Comparison of ENCODE assay signal across 8 cellular contexts in the genomic region with DNA sequence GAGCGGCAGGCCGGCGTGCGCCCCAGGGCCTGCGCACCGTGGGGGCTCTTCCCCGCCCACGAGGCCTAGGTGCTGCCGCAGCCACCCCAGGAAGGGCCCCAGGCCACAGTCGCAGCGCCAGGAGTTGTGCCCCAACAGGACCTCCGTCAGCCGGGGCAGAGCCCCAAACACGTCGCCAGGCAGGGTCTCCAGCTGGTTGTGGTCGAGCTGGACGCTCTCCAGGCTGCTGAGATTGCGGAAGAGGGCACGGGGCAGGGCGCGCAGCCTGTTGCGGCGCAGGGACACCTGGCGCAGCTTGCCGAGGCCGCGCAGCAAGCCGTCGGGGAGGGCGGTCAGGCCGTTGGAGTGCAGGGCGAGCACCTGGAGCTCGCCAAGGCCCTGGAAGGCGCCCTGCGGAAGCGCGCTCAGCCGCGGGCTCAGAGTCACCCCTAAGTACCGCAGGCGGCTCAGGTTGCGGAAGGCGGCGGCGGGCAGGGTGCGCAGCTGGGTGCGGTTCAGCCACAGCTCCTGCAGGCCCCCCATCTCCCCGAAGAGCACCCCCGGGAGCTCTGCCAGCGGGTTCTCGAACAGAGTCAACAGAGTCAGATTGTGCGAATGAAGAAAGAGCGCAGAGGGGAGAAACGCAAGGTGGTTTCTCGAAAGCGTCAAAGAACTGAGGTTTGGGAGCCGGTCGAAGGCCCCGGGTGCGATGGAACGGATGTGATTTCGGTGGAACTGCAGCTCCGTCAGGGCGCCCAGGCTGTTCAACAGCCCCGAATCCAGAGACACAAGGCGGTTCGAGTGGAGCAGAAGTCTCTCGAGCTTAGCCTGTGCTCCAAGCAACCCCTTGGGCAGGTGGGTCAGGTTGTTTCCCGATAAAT. TPM values are rescaled to one million over a fixed set of nuclear protein-coding genes. Genes with fewer than 3 reads are reported as not detected.
DNase-seq lines count a peak whose midpoint lies in the region; ATAC-seq and TF ChIP-seq lines count a peak whose summit lies in the region.

No MANE protein-coding gene starts in this region.

- H3K27me3 ChIP-seq in IMR-90 (ENCODE audit: control insufficient read depth, insufficient read depth, low read length) (peaks cover 18% of the 10 kb centered on the region), lung (ENCODE audit: control insufficient read depth, insufficient read depth) (peaks cover 5% of the 10 kb centered on the region)

- peak overlapping the region; percentile 16; the same call in 1 of the 2 replicates for H3K4ac ChIP-seq in IMR-90 (ENCODE audit: low read depth, low read length)

- no peak overlapping the region for H3K56ac ChIP-seq in IMR-90 (ENCODE audit: extremely low read depth, insufficient read depth, low read length)

- no peak overlapping the region; the same call in 1 of the 2 replicates for H4K5ac ChIP-seq in IMR-90 (ENCODE audit: low read depth, low read length)

- H2AFZ ChIP-seq in IMR-90 (replicated peaks; ENCODE audit: low read length, poor library complexity), result peak overlapping the region; percentile 61

- no peaks in the 10 kb centered on the region for H3K36me3 ChIP-seq in IMR-90 (ENCODE audit: control insufficient read depth, insufficient read depth, low read length)
- H3K36me3 ChIP-seq in lung (ENCODE audit: control insufficient read depth in 2 of 2, insufficient read depth in 2 of 2, low read length in 2 of 2), result no peaks in the 10 kb centered on the region

- H4K20me1 ChIP-seq in IMR-90 (ENCODE audit: insufficient read depth, low read length), result no peaks in the 10 kb centered on the region; the same call in 1 of the 2 replicates

- H3K4me3 Mint-ChIP-seq in CD14-positive monocyte (peak overlapping the region; percentile 65 to 87), osteocyte (ENCODE audit: unreplicated experiment) (no peak overlapping the region)
- H3K4me3 Mint-ChIP-seq in activated naive CD8-positive, alpha-beta T cell, result peak overlapping the region; percentile 86

- no peak overlapping the region for H2BK20ac ChIP-seq in IMR-90 (ENCODE audit: low read depth, low read length)

- H3K27me3 Mint-ChIP-seq in CD14-positive monocyte (ENCODE audit: low read depth in 3 of 3) (peaks cover 60 to 63% (median 61%) of the 10 kb centered on the region in 3 donors), osteocyte (ENCODE audit: unreplicated experiment) (no peaks in the 10 kb centered on the region)
- H3K27me3 Mint-ChIP-seq in activated naive CD8-positive, alpha-beta T cell, result no peaks in the 10 kb centered on the region

- no peaks in the 10 kb centered on the region for H3K79me1 ChIP-seq in IMR-90 (ENCODE audit: low read depth in 1 of 2, low read length in 2 of 2)

- TF ChIP-seq CTCF in CD14-positive monocyte (IDR thresholded peaks at IDR 0.05) (no peak), IMR-90 (conservative IDR thresholded peaks at IDR 0.05; ENCODE audit: low read depth, low read length) (no peak), lung (IDR thresholded peaks at IDR 0.05; ENCODE audit: control extremely low read depth, extremely low read depth) (no peak), foreskin fibroblast (IDR thresholded peaks at IDR 0.05; ENCODE audit: low read depth, low read length) (no peak), osteocyte (IDR thresholded peaks at IDR 0.05) (no peak)

- no peak for TF ChIP-seq POLR2A in IMR-90 (IDR thresholded peaks at IDR 0.05; ENCODE audit: low read depth, low read length)

- no peak overlapping the region for H3K27ac ChIP-seq in IMR-90 (ENCODE audit: insufficient read depth, low read length)
- no peak overlapping the region for H3K27ac ChIP-seq in lung (ENCODE audit: low read depth in 1 of 2, low read length in 1 of 2)

- BruUV-seq in IMR-90 (replicated peaks; lab: Mats Ljungman, UMichigan), result no TSS peak

- H3K23ac ChIP-seq in IMR-90 (ENCODE audit: low read depth, low read length), result no peak overlapping the region

- peaks cover 0 to 11% (median 4%) of the 10 kb centered on the region in 7 donors for H3K9me3 Mint-ChIP-seq in CD14-positive monocyte
- H3K9me3 Mint-ChIP-seq in activated naive CD8-positive, alpha-beta T cell (ENCODE audit: low read depth), result no peaks in the 10 kb centered on the region
- no peaks in the 10 kb centered on the region for H3K9me3 Mint-ChIP-seq in osteocyte (ENCODE audit: unreplicated experiment)

- no peak overlapping the region for H2AK5ac ChIP-seq in IMR-90 (ENCODE audit: low read depth, low read length)

- intact Hi-C loops in CD14-positive monocyte (cut with micrococcal nuclease) (loop anchor here in 1 of 2 donors (5.0 kb wide), 1 partner anchor 65 kb away; no protein-coding TSS in a partner anchor), IMR-90 (cut with micrococcal nuclease) (no loop called here)

- H2BK15ac ChIP-seq in IMR-90 (ENCODE audit: low read depth, low read length), result no peak overlapping the region

- H3K4me2 ChIP-seq in IMR-90 (ENCODE audit: low read depth, low read length), result no peak overlapping the region

- 0 out of 2 replicates have a peak, but pooled peaks cover 3% of the 10 kb centered on the region for H3K9me1 ChIP-seq in IMR-90 (ENCODE audit: insufficient read depth, low read length)

- DNase-seq in CD14-positive monocyte (ENCODE audit: low spot score) (no peak), IMR-90 (no peak), lung (ENCODE audit: low spot score) (no peak), foreskin fibroblast (no peak), D341Med (ENCODE audit: low spot score) (no peak), osteocyte (ENCODE audit: extremely low spot score, unreplicated experiment) (no peak)

- POLR2A ChIA-PET in IMR-90 (lab: Charles Lee; ENCODE audit: unreplicated experiment), result no interaction called here

- ATAC-seq in IMR-90 (ENCODE audit: low read depth) (no peak), lung (ENCODE audit: insufficient read depth, low FRiP score) (peak; percentile 21), GM18858 (IDR thresholded peaks at IDR 0.05; ENCODE audit: unreplicated experiment) (no peak)

- H2BK120ac ChIP-seq in IMR-90 (ENCODE audit: low read depth, low read length), result no peak overlapping the region

- H3K9me3 ChIP-seq in IMR-90 (ENCODE audit: control insufficient read depth, insufficient read depth, low read length) (no peaks in the 10 kb centered on the region; the same call in 1 of the 2 replicates), lung (ENCODE audit: control insufficient read depth in 2 of 2, insufficient read depth in 1 of 2, low read length in 1 of 2) (peaks cover 0 to 1% of the 10 kb centered on the region in 2 donors)

- TF ChIP-seq RAD21 in IMR-90 (IDR thresholded peaks at IDR 0.05; ENCODE audit: low read length), result no peak

- no peak overlapping the region for H2AK9ac ChIP-seq in IMR-90 (replicated peaks; ENCODE audit: low read depth, low read length, poor library complexity)

- H2BK5ac ChIP-seq in IMR-90 (ENCODE audit: low read depth, low read length, poor library complexity, severe bottlenecking), result no peak overlapping the region

- H3K27ac Mint-ChIP-seq in CD14-positive monocyte (no peak overlapping the region), osteocyte (ENCODE audit: unreplicated experiment) (no peak overlapping the region)
- no peak overlapping the region for H3K27ac Mint-ChIP-seq in activated naive CD8-positive, alpha-beta T cell

- H3K4me1 ChIP-seq in IMR-90 (ENCODE audit: control insufficient read depth, insufficient read depth, low read length), result peaks cover 9% of the 10 kb centered on the region
- peaks cover 0 to 14% of the 10 kb centered on the region in 2 donors for H3K4me1 ChIP-seq in lung (ENCODE audit: control insufficient read depth in 2 of 2, insufficient read depth in 2 of 2, low read length in 2 of 2)

- H3K4me1 Mint-ChIP-seq in CD14-positive monocyte, result peaks cover 27% of the 10 kb centered on the region
- H3K4me1 Mint-ChIP-seq in activated naive CD8-positive, alpha-beta T cell (ENCODE audit: low read depth), result peaks cover 52% of the 10 kb centered on the region
- H3K4me1 Mint-ChIP-seq in osteocyte (ENCODE audit: unreplicated experiment), result peaks cover 2% of the 10 kb centered on the region

- in situ Hi-C loops in IMR-90 (cut with MboI; ENCODE audit: low sequenced_read_pairs), result no loop called here

- no peak overlapping the region for H3K4me3 ChIP-seq in IMR-90 (ENCODE audit: insufficient read depth, low read depth, low read length)
- no peak overlapping the region for H3K4me3 ChIP-seq in lung
- H3K4me3 ChIP-seq in foreskin fibroblast (ENCODE audit: low read depth in 1 of 2, low read length in 2 of 2), result no peak overlapping the region

- dilution Hi-C loops in IMR-90 (cut with HindIII; ENCODE audit: low sequenced_read_pairs, unreplicated experiment), result no loop called here

- no peak overlapping the region; the same call in 1 of the 2 replicates for H3K18ac ChIP-seq in IMR-90 (ENCODE audit: low read depth, low read length)

- no peak overlapping the region for H3K9ac ChIP-seq in IMR-90 (ENCODE audit: low read depth, low read length)

- H4K91ac ChIP-seq in IMR-90 (ENCODE audit: insufficient read depth, low read depth, low read length), result no peak overlapping the region

- H3K36me3 Mint-ChIP-seq in CD14-positive monocyte (no peaks in the 10 kb centered on the region), osteocyte (ENCODE audit: unreplicated experiment) (no peaks in the 10 kb centered on the region)
- no peaks in the 10 kb centered on the region for H3K36me3 Mint-ChIP-seq in activated naive CD8-positive, alpha-beta T cell

- WGBS in IMR-90 (ENCODE audit: extremely low coverage in 2 of 2, insufficient read length in 1 of 2), 2 experiments, result 32% methylated on average over 49 of the region's 69 CpGs; no CpG with 5 or more reads in 1 of the 2 experiments
- 12 to 22% methylated on average over 57 to 69 of the region's 69 CpGs for WGBS in lung, 2 donors

- CTCF ChIA-PET in IMR-90 (lab: Yijun Ruan, JAX), result interaction anchor here (0.6 to 1.8 kb wide), 2 partner anchors 25 to 54 kb away, joined by 3 to 5 read pairs; no protein-coding TSS in a partner anchor

- H3K14ac ChIP-seq in IMR-90 (replicated peaks; ENCODE audit: low read depth, low read length), result no peak overlapping the region

- H4K8ac ChIP-seq in IMR-90 (ENCODE audit: low read depth in 2 of 2, low read length in 2 of 2), result no peak overlapping the region

RNA-seq across cellular contexts. Expression of gene GP5, which starts 1.9 kb away (rescaled TPM):
- polyA plus RNA-seq in CD14-positive monocyte, result under 1 TPM in 1 of 2 donors, not detected in 1; 0.12 TPM
- under 0.01 TPM in 2 replicates for total RNA-seq in IMR-90 (2012; rRNA removed)
- polyA plus RNA-seq in IMR-90 (2012; rRNA removed), result 0.12 and 0.16 TPM in 2 replicates
- 0.01 and 0.09 TPM in 2 replicates for polyA plus RNA-seq in IMR-90 (2012; cell fraction: cytosol; rRNA removed)
- 0.34 and 0.40 TPM in 2 replicates for polyA plus RNA-seq in IMR-90 (2012; cell fraction: nucleus; rRNA removed; ENCODE audit: low replicate concordance)
- total RNA-seq in lung, result 1 to 10 TPM in 1 of 2 donors, under 1 TPM in 1; 0.49 to 1.1 TPM
- under 1 TPM; 0.06 to 0.25 TPM for polyA plus RNA-seq in lung
- 0.10 TPM in 1 of 2 replicates, not detected in the other for total RNA-seq in osteocyte

RNA-seq across cellular contexts. Expression of gene LRRC15, which starts 27.6 kb away (rescaled TPM):
- polyA plus RNA-seq in CD14-positive monocyte (not detected), IMR-90 (2012; rRNA removed) (9.0 and 9.7 TPM in 2 replicates), lung (under 1 TPM; 0.07 to 0.08 TPM)
- total RNA-seq in IMR-90 (2012; rRNA removed) (2.5 and 3.3 TPM in 2 replicates), lung (1 to 10 TPM in 1 of 2 donors, under 1 TPM in 1; 0.06 to 1.2 TPM), osteocyte (0.18 and 0.27 TPM in 2 replicates)
- 3.9 and 6.9 TPM in 2 replicates for polyA plus RNA-seq in IMR-90 (2012; cell fraction: cytosol; rRNA removed)
- 4.2 TPM in 2 replicates for polyA plus RNA-seq in IMR-90 (2012; cell fraction: nucleus; rRNA removed; ENCODE audit: low replicate concordance)

RNA-seq across cellular contexts. Expression of gene CPN2, which starts 46.0 kb away (rescaled TPM):
- not detected for polyA plus RNA-seq in CD14-positive monocyte
- total RNA-seq in IMR-90 (2012; rRNA removed), result not detected in 2 replicates
- polyA plus RNA-seq in IMR-90 (2012; rRNA removed), result 0.07 TPM in 2 replicates
- polyA plus RNA-seq in IMR-90 (2012; cell fraction: cytosol; rRNA removed), result 0.10 TPM in 1 of 2 replicates, not detected in the other
- 0.11 and 0.21 TPM in 2 replicates for polyA plus RNA-seq in IMR-90 (2012; cell fraction: nucleus; rRNA removed; ENCODE audit: low replicate concordance)
- total RNA-seq in lung, result not detected
- polyA plus RNA-seq in lung, result not detected
- not detected in 2 replicates for total RNA-seq in osteocyte
